In the genomic region with DNA sequence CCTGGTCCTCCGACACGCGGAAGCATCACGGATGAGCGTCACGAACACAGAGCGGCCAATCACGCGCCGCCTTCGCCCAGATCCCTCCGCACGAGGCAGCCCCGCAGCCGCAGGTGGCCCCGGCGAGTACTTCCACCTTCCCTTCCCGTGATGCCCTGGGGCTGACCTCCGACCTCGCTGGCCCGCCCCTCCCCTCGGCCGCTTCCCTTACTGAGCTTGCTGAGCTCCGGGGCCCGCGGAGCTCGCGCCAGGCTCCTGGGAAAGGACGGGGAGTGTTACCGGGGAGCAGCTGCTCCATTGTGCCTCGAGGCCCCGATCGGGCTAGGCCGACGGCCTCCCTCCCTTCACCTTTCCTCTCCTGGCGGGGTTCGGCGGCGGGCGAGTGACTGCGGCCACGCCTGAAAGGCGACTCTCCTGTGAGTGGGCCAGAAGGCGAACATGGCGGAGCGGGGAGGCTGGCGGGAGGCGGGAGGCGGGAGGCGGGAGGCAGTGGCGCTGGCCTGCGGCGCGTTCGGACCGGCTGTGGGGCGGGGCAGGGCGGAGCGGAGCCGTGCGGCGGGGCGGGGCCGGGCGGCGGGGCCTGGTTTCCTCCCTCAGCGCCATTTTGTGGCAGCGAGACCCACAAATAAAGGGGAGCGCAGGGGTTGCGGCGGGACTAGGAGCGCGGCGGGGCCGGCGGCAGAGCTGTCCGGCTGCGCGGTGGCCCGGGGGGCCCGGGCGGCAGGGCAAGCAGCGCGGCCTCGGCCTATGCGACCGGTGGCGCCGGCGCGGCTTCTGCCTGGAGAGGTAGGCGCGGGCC, we compare ENCODE assay signal across 1 cellular context.
A peak's percentile ranks its signal among the peaks of the same experiment; 100 is the strongest.
TF ChIP-seq lines count a peak whose summit lies in the region.

A gene (plus strand): TSS at position 589 of the 799 bp plus-strand sequence. CDS start 8,760 bp downstream, outside the sequence.

TF ChIP-seq in WTC11, 78 proteins besides CTCF, POLR2A, EP300 and RAD21 (continued from another document and continues in another):
- TF ChIP-seq, protein P1, sequence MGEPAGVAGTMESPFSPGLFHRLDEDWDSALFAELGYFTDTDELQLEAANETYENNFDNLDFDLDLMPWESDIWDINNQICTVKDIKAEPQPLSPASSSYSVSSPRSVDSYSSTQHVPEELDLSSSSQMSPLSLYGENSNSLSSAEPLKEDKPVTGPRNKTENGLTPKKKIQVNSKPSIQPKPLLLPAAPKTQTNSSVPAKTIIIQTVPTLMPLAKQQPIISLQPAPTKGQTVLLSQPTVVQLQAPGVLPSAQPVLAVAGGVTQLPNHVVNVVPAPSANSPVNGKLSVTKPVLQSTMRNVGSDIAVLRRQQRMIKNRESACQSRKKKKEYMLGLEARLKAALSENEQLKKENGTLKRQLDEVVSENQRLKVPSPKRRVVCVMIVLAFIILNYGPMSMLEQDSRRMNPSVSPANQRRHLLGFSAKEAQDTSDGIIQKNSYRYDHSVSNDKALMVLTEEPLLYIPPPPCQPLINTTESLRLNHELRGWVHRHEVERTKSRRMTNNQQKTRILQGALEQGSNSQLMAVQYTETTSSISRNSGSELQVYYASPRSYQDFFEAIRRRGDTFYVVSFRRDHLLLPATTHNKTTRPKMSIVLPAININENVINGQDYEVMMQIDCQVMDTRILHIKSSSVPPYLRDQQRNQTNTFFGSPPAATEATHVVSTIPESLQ (CRISPR knock-in tag; IDR thresholded peaks at IDR 0.05) = no peak
- TF ChIP-seq CREM (CRISPR knock-in tag; IDR thresholded peaks at IDR 0.05) (peak; percentile 93), FOXJ3 (CRISPR knock-in tag; IDR thresholded peaks at IDR 0.05; ENCODE audit: borderline replicate concordance) (no peak), ESRRA (CRISPR knock-in tag; IDR thresholded peaks at IDR 0.05; ENCODE audit: borderline replicate concordance) (peak; percentile 90), SP1 (CRISPR knock-in tag; conservative IDR thresholded peaks at IDR 0.05) (peak; percentile 94), NFYB (CRISPR knock-in tag; conservative IDR thresholded peaks at IDR 0.05; ENCODE audit: low read depth) (peak; percentile 89), CREB1 (CRISPR knock-in tag; IDR thresholded peaks at IDR 0.05) (no peak; the same call in 1 of the 2 replicates), FOXK1 (CRISPR knock-in tag; IDR thresholded peaks at IDR 0.05) (peak; percentile 95), RORB (CRISPR knock-in tag; IDR thresholded peaks at IDR 0.05) (no peak), ZNF671 (CRISPR knock-in tag; IDR thresholded peaks at IDR 0.05) (no peak; the same call in 1 of the 2 replicates), ZNF317 (CRISPR knock-in tag; IDR thresholded peaks at IDR 0.05; ENCODE audit: borderline replicate concordance, low read depth) (0 out of 2 replicates have a peak, but pooled peaks have one; percentile 49)
- TF ChIP-seq, protein P2, sequence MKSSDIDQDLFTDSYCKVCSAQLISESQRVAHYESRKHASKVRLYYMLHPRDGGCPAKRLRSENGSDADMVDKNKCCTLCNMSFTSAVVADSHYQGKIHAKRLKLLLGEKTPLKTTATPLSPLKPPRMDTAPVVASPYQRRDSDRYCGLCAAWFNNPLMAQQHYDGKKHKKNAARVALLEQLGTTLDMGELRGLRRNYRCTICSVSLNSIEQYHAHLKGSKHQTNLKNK (CRISPR knock-in tag; IDR thresholded peaks at IDR 0.05) = 0 out of 2 replicates have a peak, but pooled peaks have one; percentile 13
- TF ChIP-seq, protein P3, sequence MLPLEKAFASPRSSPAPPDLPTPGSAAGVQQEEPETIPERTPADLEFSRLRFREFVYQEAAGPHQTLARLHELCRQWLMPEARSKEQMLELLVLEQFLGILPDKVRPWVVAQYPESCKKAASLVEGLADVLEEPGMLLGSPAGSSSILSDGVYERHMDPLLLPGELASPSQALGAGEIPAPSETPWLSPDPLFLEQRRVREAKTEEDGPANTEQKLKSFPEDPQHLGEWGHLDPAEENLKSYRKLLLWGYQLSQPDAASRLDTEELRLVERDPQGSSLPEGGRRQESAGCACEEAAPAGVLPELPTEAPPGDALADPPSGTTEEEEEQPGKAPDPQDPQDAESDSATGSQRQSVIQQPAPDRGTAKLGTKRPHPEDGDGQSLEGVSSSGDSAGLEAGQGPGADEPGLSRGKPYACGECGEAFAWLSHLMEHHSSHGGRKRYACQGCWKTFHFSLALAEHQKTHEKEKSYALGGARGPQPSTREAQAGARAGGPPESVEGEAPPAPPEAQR (CRISPR knock-in tag; IDR thresholded peaks at IDR 0.05) = no peak
- TF ChIP-seq, protein P4, sequence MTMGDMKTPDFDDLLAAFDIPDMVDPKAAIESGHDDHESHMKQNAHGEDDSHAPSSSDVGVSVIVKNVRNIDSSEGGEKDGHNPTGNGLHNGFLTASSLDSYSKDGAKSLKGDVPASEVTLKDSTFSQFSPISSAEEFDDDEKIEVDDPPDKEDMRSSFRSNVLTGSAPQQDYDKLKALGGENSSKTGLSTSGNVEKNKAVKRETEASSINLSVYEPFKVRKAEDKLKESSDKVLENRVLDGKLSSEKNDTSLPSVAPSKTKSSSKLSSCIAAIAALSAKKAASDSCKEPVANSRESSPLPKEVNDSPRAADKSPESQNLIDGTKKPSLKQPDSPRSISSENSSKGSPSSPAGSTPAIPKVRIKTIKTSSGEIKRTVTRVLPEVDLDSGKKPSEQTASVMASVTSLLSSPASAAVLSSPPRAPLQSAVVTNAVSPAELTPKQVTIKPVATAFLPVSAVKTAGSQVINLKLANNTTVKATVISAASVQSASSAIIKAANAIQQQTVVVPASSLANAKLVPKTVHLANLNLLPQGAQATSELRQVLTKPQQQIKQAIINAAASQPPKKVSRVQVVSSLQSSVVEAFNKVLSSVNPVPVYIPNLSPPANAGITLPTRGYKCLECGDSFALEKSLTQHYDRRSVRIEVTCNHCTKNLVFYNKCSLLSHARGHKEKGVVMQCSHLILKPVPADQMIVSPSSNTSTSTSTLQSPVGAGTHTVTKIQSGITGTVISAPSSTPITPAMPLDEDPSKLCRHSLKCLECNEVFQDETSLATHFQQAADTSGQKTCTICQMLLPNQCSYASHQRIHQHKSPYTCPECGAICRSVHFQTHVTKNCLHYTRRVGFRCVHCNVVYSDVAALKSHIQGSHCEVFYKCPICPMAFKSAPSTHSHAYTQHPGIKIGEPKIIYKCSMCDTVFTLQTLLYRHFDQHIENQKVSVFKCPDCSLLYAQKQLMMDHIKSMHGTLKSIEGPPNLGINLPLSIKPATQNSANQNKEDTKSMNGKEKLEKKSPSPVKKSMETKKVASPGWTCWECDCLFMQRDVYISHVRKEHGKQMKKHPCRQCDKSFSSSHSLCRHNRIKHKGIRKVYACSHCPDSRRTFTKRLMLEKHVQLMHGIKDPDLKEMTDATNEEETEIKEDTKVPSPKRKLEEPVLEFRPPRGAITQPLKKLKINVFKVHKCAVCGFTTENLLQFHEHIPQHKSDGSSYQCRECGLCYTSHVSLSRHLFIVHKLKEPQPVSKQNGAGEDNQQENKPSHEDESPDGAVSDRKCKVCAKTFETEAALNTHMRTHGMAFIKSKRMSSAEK (CRISPR knock-in tag; IDR thresholded peaks at IDR 0.05; ENCODE audit: borderline replicate concordance) = peak; percentile 15; the same call in 1 of the 2 replicates
- TF ChIP-seq, protein P5, sequence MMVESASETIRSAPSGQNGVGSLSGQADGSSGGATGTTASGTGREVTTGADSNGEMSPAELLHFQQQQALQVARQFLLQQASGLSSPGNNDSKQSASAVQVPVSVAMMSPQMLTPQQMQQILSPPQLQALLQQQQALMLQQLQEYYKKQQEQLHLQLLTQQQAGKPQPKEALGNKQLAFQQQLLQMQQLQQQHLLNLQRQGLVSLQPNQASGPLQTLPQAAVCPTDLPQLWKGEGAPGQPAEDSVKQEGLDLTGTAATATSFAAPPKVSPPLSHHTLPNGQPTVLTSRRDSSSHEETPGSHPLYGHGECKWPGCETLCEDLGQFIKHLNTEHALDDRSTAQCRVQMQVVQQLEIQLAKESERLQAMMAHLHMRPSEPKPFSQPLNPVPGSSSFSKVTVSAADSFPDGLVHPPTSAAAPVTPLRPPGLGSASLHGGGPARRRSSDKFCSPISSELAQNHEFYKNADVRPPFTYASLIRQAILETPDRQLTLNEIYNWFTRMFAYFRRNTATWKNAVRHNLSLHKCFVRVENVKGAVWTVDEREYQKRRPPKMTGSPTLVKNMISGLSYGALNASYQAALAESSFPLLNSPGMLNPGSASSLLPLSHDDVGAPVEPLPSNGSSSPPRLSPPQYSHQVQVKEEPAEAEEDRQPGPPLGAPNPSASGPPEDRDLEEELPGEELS (CRISPR knock-in tag; IDR thresholded peaks at IDR 0.05) = peak; percentile 95
- TF ChIP-seq, protein P6, sequence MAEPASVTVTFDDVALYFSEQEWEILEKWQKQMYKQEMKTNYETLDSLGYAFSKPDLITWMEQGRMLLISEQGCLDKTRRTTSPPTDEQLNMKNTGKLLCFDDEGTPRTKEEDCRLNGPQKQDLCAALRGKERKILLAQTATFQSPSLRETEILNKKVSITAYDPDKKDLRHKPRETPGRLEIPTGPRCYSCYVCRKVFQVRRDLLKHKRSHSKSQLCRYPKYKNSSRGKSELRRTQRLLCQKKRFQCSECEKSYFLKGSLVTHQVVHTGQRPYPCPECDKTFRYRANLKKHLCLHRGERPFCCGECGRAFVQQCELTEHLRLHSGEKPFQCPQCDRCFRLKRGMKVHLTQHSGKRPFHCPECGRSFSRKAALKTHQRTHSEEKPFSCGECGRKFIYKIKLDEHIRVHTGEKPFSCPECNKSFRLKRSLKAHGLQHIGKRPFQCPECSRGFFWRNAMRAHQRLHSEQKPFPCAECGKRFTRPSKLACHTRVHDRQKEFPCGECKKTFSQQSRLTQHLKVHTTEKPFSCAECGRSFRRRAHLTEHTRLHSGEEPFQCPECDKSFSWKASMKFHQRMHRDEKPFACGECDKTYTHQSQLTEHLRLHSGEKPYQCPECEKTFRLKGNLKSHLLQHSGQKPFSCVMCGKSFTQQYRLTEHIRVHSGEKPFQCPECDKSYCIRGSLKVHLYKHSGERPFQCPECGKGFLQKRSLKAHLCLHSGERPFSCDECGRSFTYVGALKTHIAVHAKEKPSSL (CRISPR knock-in tag; conservative IDR thresholded peaks at IDR 0.05) = no peak
- TF ChIP-seq, protein P7, sequence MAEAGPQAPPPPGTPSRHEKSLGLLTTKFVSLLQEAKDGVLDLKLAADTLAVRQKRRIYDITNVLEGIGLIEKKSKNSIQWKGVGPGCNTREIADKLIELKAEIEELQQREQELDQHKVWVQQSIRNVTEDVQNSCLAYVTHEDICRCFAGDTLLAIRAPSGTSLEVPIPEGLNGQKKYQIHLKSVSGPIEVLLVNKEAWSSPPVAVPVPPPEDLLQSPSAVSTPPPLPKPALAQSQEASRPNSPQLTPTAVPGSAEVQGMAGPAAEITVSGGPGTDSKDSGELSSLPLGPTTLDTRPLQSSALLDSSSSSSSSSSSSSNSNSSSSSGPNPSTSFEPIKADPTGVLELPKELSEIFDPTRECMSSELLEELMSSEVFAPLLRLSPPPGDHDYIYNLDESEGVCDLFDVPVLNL (CRISPR knock-in tag; IDR thresholded peaks at IDR 0.05; ENCODE audit: borderline replicate concordance, low read depth) = no peak
- TF ChIP-seq, protein P8, sequence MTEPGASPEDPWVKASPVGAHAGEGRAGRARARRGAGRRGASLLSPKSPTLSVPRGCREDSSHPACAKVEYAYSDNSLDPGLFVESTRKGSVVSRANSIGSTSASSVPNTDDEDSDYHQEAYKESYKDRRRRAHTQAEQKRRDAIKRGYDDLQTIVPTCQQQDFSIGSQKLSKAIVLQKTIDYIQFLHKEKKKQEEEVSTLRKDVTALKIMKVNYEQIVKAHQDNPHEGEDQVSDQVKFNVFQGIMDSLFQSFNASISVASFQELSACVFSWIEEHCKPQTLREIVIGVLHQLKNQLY (CRISPR knock-in tag; IDR thresholded peaks at IDR 0.05) = 0 out of 2 replicates have a peak, but pooled peaks have one; percentile 20
- TF ChIP-seq, protein P9, sequence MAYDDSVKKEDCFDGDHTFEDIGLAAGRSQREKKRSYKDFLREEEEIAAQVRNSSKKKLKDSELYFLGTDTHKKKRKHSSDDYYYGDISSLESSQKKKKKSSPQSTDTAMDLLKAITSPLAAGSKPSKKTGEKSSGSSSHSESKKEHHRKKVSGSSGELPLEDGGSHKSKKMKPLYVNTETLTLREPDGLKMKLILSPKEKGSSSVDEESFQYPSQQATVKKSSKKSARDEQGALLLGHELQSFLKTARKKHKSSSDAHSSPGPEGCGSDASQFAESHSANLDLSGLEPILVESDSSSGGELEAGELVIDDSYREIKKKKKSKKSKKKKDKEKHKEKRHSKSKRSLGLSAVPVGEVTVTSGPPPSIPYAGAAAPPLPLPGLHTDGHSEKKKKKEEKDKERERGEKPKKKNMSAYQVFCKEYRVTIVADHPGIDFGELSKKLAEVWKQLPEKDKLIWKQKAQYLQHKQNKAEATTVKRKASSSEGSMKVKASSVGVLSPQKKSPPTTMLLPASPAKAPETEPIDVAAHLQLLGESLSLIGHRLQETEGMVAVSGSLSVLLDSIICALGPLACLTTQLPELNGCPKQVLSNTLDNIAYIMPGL (CRISPR knock-in tag; IDR thresholded peaks at IDR 0.05) = peak; percentile 89; the same call in 1 of the 2 replicates
- TF ChIP-seq, protein P10, sequence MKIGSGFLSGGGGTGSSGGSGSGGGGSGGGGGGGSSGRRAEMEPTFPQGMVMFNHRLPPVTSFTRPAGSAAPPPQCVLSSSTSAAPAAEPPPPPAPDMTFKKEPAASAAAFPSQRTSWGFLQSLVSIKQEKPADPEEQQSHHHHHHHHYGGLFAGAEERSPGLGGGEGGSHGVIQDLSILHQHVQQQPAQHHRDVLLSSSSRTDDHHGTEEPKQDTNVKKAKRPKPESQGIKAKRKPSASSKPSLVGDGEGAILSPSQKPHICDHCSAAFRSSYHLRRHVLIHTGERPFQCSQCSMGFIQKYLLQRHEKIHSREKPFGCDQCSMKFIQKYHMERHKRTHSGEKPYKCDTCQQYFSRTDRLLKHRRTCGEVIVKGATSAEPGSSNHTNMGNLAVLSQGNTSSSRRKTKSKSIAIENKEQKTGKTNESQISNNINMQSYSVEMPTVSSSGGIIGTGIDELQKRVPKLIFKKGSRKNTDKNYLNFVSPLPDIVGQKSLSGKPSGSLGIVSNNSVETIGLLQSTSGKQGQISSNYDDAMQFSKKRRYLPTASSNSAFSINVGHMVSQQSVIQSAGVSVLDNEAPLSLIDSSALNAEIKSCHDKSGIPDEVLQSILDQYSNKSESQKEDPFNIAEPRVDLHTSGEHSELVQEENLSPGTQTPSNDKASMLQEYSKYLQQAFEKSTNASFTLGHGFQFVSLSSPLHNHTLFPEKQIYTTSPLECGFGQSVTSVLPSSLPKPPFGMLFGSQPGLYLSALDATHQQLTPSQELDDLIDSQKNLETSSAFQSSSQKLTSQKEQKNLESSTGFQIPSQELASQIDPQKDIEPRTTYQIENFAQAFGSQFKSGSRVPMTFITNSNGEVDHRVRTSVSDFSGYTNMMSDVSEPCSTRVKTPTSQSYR (CRISPR knock-in tag; IDR thresholded peaks at IDR 0.05) = peak; percentile 78
- TF ChIP-seq, protein P11, sequence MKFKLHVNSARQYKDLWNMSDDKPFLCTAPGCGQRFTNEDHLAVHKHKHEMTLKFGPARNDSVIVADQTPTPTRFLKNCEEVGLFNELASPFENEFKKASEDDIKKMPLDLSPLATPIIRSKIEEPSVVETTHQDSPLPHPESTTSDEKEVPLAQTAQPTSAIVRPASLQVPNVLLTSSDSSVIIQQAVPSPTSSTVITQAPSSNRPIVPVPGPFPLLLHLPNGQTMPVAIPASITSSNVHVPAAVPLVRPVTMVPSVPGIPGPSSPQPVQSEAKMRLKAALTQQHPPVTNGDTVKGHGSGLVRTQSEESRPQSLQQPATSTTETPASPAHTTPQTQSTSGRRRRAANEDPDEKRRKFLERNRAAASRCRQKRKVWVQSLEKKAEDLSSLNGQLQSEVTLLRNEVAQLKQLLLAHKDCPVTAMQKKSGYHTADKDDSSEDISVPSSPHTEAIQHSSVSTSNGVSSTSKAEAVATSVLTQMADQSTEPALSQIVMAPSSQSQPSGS (CRISPR knock-in tag; IDR thresholded peaks at IDR 0.05; ENCODE audit: borderline replicate concordance, low read depth) = no peak
